16 cellular contexts compared by ENCODE assay signal in the genomic region with DNA sequence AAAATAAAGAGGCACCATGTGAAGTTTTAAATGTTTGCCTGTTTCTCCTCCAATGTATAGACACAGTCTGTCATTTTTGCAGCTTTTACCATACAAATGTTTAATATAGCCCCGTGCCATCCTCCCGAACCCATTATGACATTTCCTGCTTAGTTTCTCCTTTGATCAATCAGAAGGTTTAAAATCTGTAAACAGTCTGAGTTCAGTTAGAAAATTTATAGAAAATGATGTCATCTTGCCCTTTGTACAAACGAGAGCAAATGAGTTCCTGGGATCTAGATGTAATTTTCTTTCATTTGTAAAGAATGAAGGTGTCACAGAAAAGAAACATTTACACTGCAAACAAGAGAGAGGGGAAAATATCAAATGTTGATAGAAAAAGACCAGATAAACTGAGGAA.
DNase-seq lines count a peak whose midpoint lies in the region; ATAC-seq, FAIRE-seq and TF ChIP-seq lines count a peak whose summit lies in the region.
"Had no signal": no experiment of that assay in that cellular context is flagged by ENCODE, and none has a peak within 500 bp of the region (broad histone marks: within the 10 kb centered on the region; RNA-seq: fewer than 3 reads in every experiment).

No MANE protein-coding gene starts in this region.

- H3K4me3 Mint-ChIP-seq in activated CD4-positive, alpha-beta T cell treated with anti-CD3 and anti-CD28 coated beads, Interleukin-2, amount 10 ng/mL, durations not matched to agents 7 days and 5 days = no peak overlapping the region
- H3K4me3 Mint-ChIP-seq in activated T-helper 17 cell treated with anti-CD3 and anti-CD28 coated beads, Interleukin-2, amount 50 U/mL, for 72 hours = peak overlapping the region; percentile 51
- H3K4me3 Mint-ChIP-seq: HFFc6, WTC11 had no signal

- FAIRE-seq in GM19239 (lab: Jason Lieb, UNC) = peak; percentile 44

- H3K9me3 ChIP-seq in mucosa of descending colon = no peaks in the 10 kb centered on the region
- H3K9me3 ChIP-seq in trophoblast cell (ENCODE audit: insufficient read depth, low read depth, low read length) = no peaks in the 10 kb centered on the region

- no peak overlapping the region for H4K12ac ChIP-seq in trophoblast cell (ENCODE audit: low read depth, low read length)

- no peaks in the 10 kb centered on the region for H3K79me2 ChIP-seq in trophoblast cell (ENCODE audit: control insufficient read depth, insufficient read depth, low read length, poor library complexity)

- no peak overlapping the region for H3K4ac ChIP-seq in trophoblast cell (ENCODE audit: low read depth, low read length)

- H2BK12ac ChIP-seq in trophoblast cell (ENCODE audit: low read length) = no peak overlapping the region

- POLR2A ChIA-PET in activated CD4-positive, alpha-beta T cell treated with anti-CD3 and anti-CD28 coated beads, Interleukin-2, amount 10 ng/mL, durations not matched to agents 7 days and 5 days (lab: Charles Lee) = no interaction called here

- no peak overlapping the region for H4K8ac ChIP-seq in trophoblast cell (ENCODE audit: low read depth, low read length)

- no peak overlapping the region for H3K14ac ChIP-seq in trophoblast cell (ENCODE audit: low read length)

- H3K36me3 ChIP-seq in mucosa of descending colon (ENCODE audit: low read depth) (no peaks in the 10 kb centered on the region), trophoblast cell (ENCODE audit: control insufficient read depth in 1 of 2, insufficient read depth in 2 of 2, low read length in 2 of 2) (peaks cover 21 to 25% of the 10 kb centered on the region in 2 experiments)

- H3K4me2 ChIP-seq in trophoblast cell (ENCODE audit: low read length) = no peak overlapping the region

- in situ Hi-C loops in GM13976 (cut with MboI; ENCODE audit: low sequenced_read_pairs, unreplicated experiment) = no loop called here

- H3K4me1 ChIP-seq in mucosa of descending colon (ENCODE audit: low read depth) (peaks cover 6% of the 10 kb centered on the region), trophoblast cell (ENCODE audit: control insufficient read depth in 1 of 2, insufficient read depth in 2 of 2, low read length in 2 of 2) (no peaks in the 10 kb centered on the region)

- WGBS in trophoblast cell (ENCODE audit: extremely low coverage, insufficient coverage, insufficient read length) = no CpG with 5 or more reads among the region's 3 CpGs

- H3K27ac Mint-ChIP-seq in activated CD4-positive, alpha-beta T cell treated with anti-CD3 and anti-CD28 coated beads, Interleukin-2, amount 10 ng/mL, durations not matched to agents 7 days and 5 days = peak overlapping the region; percentile 77
- peak overlapping the region; percentile 74 for H3K27ac Mint-ChIP-seq in activated T-helper 17 cell treated with anti-CD3 and anti-CD28 coated beads, Interleukin-2, amount 50 U/mL, for 72 hours
- H3K27ac Mint-ChIP-seq: HFFc6, WTC11 had no signal

- intact Hi-C loops in mucosa of descending colon (cut with DNase I, micrococcal nuclease) = no loop called here

- H2BK120ac ChIP-seq in trophoblast cell (ENCODE audit: insufficient read depth, low read length, poor library complexity) = no peak overlapping the region

- peaks cover 33% of the 10 kb centered on the region for H3K36me3 Mint-ChIP-seq in activated CD4-positive, alpha-beta T cell treated with anti-CD3 and anti-CD28 coated beads, Interleukin-2, amount 10 ng/mL, durations not matched to agents 7 days and 5 days (ENCODE audit: low read depth)
- H3K36me3 Mint-ChIP-seq in activated T-helper 17 cell treated with anti-CD3 and anti-CD28 coated beads, Interleukin-2, amount 50 U/mL, for 72 hours (ENCODE audit: low read depth) = peaks cover 93% of the 10 kb centered on the region

- H2AK5ac ChIP-seq in trophoblast cell (ENCODE audit: low read length) = no peak overlapping the region

- CTCF ChIA-PET in activated CD4-positive, alpha-beta T cell treated with anti-CD3 and anti-CD28 coated beads, Interleukin-2, amount 10 ng/mL, durations not matched to agents 7 days and 5 days (lab: Charles Lee) = no interaction called here

- ATAC-seq in activated T-helper 17 cell treated with anti-CD3 and anti-CD28 coated beads, Interleukin-2, amount 50 U/mL, for 72 hours (replicated peaks) = no peak
- ATAC-seq in mucosa of descending colon = peak; percentile 60
- no peak for ATAC-seq in HG03520 (IDR thresholded peaks at IDR 0.05; ENCODE audit: unreplicated experiment)
- ATAC-seq: Right ventricle myocardium inferior, WTC11 had no signal

- H3K4me3 ChIP-seq in mucosa of descending colon = no peak overlapping the region
- no peak overlapping the region for H3K4me3 ChIP-seq in trophoblast cell (ENCODE audit: low read depth, low read length)

- H3K27me3 ChIP-seq in trophoblast cell (ENCODE audit: insufficient read depth, low read length) = no peaks in the 10 kb centered on the region

- H2AFZ ChIP-seq in trophoblast cell (ENCODE audit: insufficient read depth, low read length, poor library complexity) = no peak overlapping the region

- no peaks in the 10 kb centered on the region for H3K79me1 ChIP-seq in trophoblast cell (ENCODE audit: low read length)

- H3K23ac ChIP-seq in trophoblast cell (ENCODE audit: low read length) = no peak overlapping the region

- no peak overlapping the region for H3K18ac ChIP-seq in trophoblast cell (ENCODE audit: low read length)

- no peak for DNase-seq in activated CD4-positive, alpha-beta T cell treated with anti-CD3 and anti-CD28 coated beads, Interleukin-2, amount 10 ng/mL, durations not matched to agents 7 days and 5 days
- DNase-seq in activated CD4-positive, alpha-beta T cell treated with anti-CD3 and anti-CD28 coated beads for 1 hour = no peak
- DNase-seq in GM19239 (ENCODE audit: insufficient read length, low spot score) (no peak), mucosa of descending colon (no peak), trophoblast cell (no peak), GM13976 (ENCODE audit: low spot score) (no peak)
- DNase-seq: activated CD8-positive, alpha-beta memory T cell treated with anti-CD3 and anti-CD28 coated beads, Interleukin-2, amount 50 U/mL, for 48 hours; anterior cingulate cortex; HFFc6; NCI-H1436; NCI-H226; stimulated activated CD4-positive, alpha-beta T cell treated with anti-CD3 and anti-CD28 coated beads, Interleukin-12 subunit alpha, Interleukin-12 subunit beta, amount 100 ng/mL, for 4 hours had no signal

- no peaks in the 10 kb centered on the region for H3K9me3 Mint-ChIP-seq in activated CD4-positive, alpha-beta T cell treated with anti-CD3 and anti-CD28 coated beads, Interleukin-2, amount 10 ng/mL, durations not matched to agents 7 days and 5 days
- H3K9me3 Mint-ChIP-seq in activated T-helper 17 cell treated with anti-CD3 and anti-CD28 coated beads, Interleukin-2, amount 50 U/mL, for 72 hours = no peaks in the 10 kb centered on the region
- H3K9me3 Mint-ChIP-seq: HFFc6, WTC11 had no signal

- H2BK5ac ChIP-seq in trophoblast cell (ENCODE audit: low read depth, low read length, poor library complexity) = no peak overlapping the region

- TF ChIP-seq CTCF in mucosa of descending colon (IDR thresholded peaks at IDR 0.05) (no peak), GM13976 (IDR thresholded peaks at IDR 0.05; ENCODE audit: borderline replicate concordance, control extremely low read depth, extremely low read depth, insufficient read depth, missing control alignments) (no peak)

- peaks cover 12% of the 10 kb centered on the region for H3K4me1 Mint-ChIP-seq in activated CD4-positive, alpha-beta T cell treated with anti-CD3 and anti-CD28 coated beads, Interleukin-2, amount 10 ng/mL, durations not matched to agents 7 days and 5 days
- H3K4me1 Mint-ChIP-seq in activated T-helper 17 cell treated with anti-CD3 and anti-CD28 coated beads, Interleukin-2, amount 50 U/mL, for 72 hours = peaks cover 21% of the 10 kb centered on the region

- H3K27me3 Mint-ChIP-seq in activated CD4-positive, alpha-beta T cell treated with anti-CD3 and anti-CD28 coated beads, Interleukin-2, amount 10 ng/mL, durations not matched to agents 7 days and 5 days = no peaks in the 10 kb centered on the region
- H3K27me3 Mint-ChIP-seq in activated T-helper 17 cell treated with anti-CD3 and anti-CD28 coated beads, Interleukin-2, amount 50 U/mL, for 72 hours = no peaks in the 10 kb centered on the region

- H4K91ac ChIP-seq in trophoblast cell (ENCODE audit: low read depth, low read length) = no peak overlapping the region

- no peak overlapping the region for H3K27ac ChIP-seq in trophoblast cell (ENCODE audit: low read depth, low read length)

- H3K9ac ChIP-seq in trophoblast cell (ENCODE audit: low read length) = no peak overlapping the region
